ENCODE assay signal across 2 cellular contexts in genomic region chr6:49606696-49607390, GRCh38.
TF ChIP-seq lines count a peak whose summit lies in the region.

No MANE protein-coding gene starts in this region.

TF ChIP-seq in HEK293T, 16 proteins besides CTCF, POLR2A, EP300 and RAD21 (continued from another document):
- TF ChIP-seq ARNT (IDR thresholded peaks at IDR 0.05) (no peak), CTBP1 (IDR thresholded peaks at IDR 0.05; ENCODE audit: borderline replicate concordance) (no peak), TARDBP (IDR thresholded peaks at IDR 0.05) (no peak), LEF1 (IDR thresholded peaks at IDR 0.05; ENCODE audit: borderline replicate concordance) (no peak), L3MBTL2 (conservative IDR thresholded peaks at IDR 0.05) (no peak)

TF ChIP-seq in HepG2, 621 proteins besides CTCF, POLR2A, EP300 and RAD21 (continued from another document and continues in another):
- TF ChIP-seq MAFF (IDR thresholded peaks at IDR 0.05; ENCODE audit: low read depth, low read length) (peak; percentile 59; the same call in 1 of the 2 replicates), SIX1 (CRISPR knock-in tag; IDR thresholded peaks at IDR 0.05; ENCODE audit: borderline replicate concordance) (peak; percentile 15; the same call in 1 of the 2 replicates), TCF7 (IDR thresholded peaks at IDR 0.05; ENCODE audit: low read depth) (no peak), FOXA3 (CRISPR knock-in tag; IDR thresholded peaks at IDR 0.05) (peak; percentile 33; the same call in 1 of the 2 replicates), ZNF331 (CRISPR knock-in tag; IDR thresholded peaks at IDR 0.05) (peak; percentile 52; the same call in 1 of the 2 replicates), GATAD2A (CRISPR knock-in tag; IDR thresholded peaks at IDR 0.05) (peak; percentile 61), LCORL (IDR thresholded peaks at IDR 0.05) (no peak), LCORL (CRISPR knock-in tag; IDR thresholded peaks at IDR 0.05) (peak; percentile 40; the same call in 1 of the 2 replicates), STAG1 (CRISPR knock-in tag; IDR thresholded peaks at IDR 0.05) (peak; percentile 90), KMT2B (CRISPR knock-in tag; IDR thresholded peaks at IDR 0.05) (no peak), ZNF446 (CRISPR knock-in tag; IDR thresholded peaks at IDR 0.05) (no peak), GTF3A (CRISPR knock-in tag; conservative IDR thresholded peaks at IDR 0.05) (no peak), FOSL2 (CRISPR knock-in tag; IDR thresholded peaks at IDR 0.05) (peak; percentile 38; the same call in 1 of the 2 replicates), FOXP4 (CRISPR knock-in tag; IDR thresholded peaks at IDR 0.05) (peak; percentile 39; the same call in 1 of the 2 replicates), CREB1 (IDR thresholded peaks at IDR 0.05) (no peak), CREB1 (CRISPR knock-in tag; IDR thresholded peaks at IDR 0.05) (0 out of 2 replicates have a peak, but pooled peaks have one; percentile 43), ZNF335 (CRISPR knock-in tag; IDR thresholded peaks at IDR 0.05) (peak; percentile 35; the same call in 1 of the 2 replicates), ZKSCAN8 (CRISPR knock-in tag; IDR thresholded peaks at IDR 0.05; ENCODE audit: borderline replicate concordance) (0 out of 2 replicates have a peak, but pooled peaks have one; percentile 43), YEATS2 (CRISPR knock-in tag; IDR thresholded peaks at IDR 0.05; ENCODE audit: borderline replicate concordance) (peak; percentile 21; the same call in 1 of the 2 replicates), TFE3 (CRISPR knock-in tag; IDR thresholded peaks at IDR 0.05) (no peak), NFIC (IDR thresholded peaks at IDR 0.05; ENCODE audit: low read length) (peak; percentile 81), GFI1 (CRISPR knock-in tag; IDR thresholded peaks at IDR 0.05; ENCODE audit: borderline replicate concordance) (peak; percentile 85), ZMYM4 (CRISPR knock-in tag; IDR thresholded peaks at IDR 0.05) (peak; percentile 42; the same call in 1 of the 2 replicates), ARID3A (IDR thresholded peaks at IDR 0.05; ENCODE audit: low read depth, low read length) (peak; percentile 23; the same call in 1 of the 2 replicates), NR2F6 (IDR thresholded peaks at IDR 0.05) (no peak), NR2F6 (CRISPR knock-in tag; IDR thresholded peaks at IDR 0.05) (peak; percentile 23; the same call in 1 of the 2 replicates), SMC3 (IDR thresholded peaks at IDR 0.05; ENCODE audit: low read length) (peak; percentile 92), FOXK1 (CRISPR knock-in tag; IDR thresholded peaks at IDR 0.05; ENCODE audit: borderline replicate concordance, low read depth) (peak; percentile 35; the same call in 1 of the 2 replicates), MED1 (CRISPR knock-in tag; IDR thresholded peaks at IDR 0.05) (peak; percentile 34; the same call in 1 of the 2 replicates), KAT8 (CRISPR knock-in tag; IDR thresholded peaks at IDR 0.05) (peak; percentile 60; the same call in 1 of the 2 replicates), SRSF4 (IDR thresholded peaks at IDR 0.05; ENCODE audit: low read depth, low read length, poor library complexity, severe bottlenecking) (no peak), MIXL1 (CRISPR knock-in tag; IDR thresholded peaks at IDR 0.05) (peak; percentile 67; the same call in 1 of the 2 replicates)
- TF ChIP-seq, protein P1, sequence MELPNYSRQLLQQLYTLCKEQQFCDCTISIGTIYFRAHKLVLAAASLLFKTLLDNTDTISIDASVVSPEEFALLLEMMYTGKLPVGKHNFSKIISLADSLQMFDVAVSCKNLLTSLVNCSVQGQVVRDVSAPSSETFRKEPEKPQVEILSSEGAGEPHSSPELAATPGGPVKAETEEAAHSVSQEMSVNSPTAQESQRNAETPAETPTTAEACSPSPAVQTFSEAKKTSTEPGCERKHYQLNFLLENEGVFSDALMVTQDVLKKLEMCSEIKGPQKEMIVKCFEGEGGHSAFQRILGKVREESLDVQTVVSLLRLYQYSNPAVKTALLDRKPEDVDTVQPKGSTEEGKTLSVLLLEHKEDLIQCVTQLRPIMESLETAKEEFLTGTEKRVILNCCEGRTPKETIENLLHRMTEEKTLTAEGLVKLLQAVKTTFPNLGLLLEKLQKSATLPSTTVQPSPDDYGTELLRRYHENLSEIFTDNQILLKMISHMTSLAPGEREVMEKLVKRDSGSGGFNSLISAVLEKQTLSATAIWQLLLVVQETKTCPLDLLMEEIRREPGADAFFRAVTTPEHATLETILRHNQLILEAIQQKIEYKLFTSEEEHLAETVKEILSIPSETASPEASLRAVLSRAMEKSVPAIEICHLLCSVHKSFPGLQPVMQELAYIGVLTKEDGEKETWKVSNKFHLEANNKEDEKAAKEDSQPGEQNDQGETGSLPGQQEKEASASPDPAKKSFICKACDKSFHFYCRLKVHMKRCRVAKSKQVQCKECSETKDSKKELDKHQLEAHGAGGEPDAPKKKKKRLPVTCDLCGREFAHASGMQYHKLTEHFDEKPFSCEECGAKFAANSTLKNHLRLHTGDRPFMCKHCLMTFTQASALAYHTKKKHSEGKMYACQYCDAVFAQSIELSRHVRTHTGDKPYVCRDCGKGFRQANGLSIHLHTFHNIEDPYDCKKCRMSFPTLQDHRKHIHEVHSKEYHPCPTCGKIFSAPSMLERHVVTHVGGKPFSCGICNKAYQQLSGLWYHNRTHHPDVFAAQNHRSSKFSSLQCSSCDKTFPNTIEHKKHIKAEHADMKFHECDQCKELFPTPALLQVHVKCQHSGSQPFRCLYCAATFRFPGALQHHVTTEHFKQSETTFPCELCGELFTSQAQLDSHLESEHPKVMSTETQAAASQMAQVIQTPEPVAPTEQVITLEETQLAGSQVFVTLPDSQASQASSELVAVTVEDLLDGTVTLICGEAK (IDR thresholded peaks at IDR 0.05) = no peak
- TF ChIP-seq, protein P1 (CRISPR knock-in tag; IDR thresholded peaks at IDR 0.05) = no peak
- TF ChIP-seq, protein P2, sequence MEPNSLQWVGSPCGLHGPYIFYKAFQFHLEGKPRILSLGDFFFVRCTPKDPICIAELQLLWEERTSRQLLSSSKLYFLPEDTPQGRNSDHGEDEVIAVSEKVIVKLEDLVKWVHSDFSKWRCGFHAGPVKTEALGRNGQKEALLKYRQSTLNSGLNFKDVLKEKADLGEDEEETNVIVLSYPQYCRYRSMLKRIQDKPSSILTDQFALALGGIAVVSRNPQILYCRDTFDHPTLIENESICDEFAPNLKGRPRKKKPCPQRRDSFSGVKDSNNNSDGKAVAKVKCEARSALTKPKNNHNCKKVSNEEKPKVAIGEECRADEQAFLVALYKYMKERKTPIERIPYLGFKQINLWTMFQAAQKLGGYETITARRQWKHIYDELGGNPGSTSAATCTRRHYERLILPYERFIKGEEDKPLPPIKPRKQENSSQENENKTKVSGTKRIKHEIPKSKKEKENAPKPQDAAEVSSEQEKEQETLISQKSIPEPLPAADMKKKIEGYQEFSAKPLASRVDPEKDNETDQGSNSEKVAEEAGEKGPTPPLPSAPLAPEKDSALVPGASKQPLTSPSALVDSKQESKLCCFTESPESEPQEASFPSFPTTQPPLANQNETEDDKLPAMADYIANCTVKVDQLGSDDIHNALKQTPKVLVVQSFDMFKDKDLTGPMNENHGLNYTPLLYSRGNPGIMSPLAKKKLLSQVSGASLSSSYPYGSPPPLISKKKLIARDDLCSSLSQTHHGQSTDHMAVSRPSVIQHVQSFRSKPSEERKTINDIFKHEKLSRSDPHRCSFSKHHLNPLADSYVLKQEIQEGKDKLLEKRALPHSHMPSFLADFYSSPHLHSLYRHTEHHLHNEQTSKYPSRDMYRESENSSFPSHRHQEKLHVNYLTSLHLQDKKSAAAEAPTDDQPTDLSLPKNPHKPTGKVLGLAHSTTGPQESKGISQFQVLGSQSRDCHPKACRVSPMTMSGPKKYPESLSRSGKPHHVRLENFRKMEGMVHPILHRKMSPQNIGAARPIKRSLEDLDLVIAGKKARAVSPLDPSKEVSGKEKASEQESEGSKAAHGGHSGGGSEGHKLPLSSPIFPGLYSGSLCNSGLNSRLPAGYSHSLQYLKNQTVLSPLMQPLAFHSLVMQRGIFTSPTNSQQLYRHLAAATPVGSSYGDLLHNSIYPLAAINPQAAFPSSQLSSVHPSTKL (CRISPR knock-in tag; IDR thresholded peaks at IDR 0.05) = peak; percentile 63
- TF ChIP-seq, protein P3, sequence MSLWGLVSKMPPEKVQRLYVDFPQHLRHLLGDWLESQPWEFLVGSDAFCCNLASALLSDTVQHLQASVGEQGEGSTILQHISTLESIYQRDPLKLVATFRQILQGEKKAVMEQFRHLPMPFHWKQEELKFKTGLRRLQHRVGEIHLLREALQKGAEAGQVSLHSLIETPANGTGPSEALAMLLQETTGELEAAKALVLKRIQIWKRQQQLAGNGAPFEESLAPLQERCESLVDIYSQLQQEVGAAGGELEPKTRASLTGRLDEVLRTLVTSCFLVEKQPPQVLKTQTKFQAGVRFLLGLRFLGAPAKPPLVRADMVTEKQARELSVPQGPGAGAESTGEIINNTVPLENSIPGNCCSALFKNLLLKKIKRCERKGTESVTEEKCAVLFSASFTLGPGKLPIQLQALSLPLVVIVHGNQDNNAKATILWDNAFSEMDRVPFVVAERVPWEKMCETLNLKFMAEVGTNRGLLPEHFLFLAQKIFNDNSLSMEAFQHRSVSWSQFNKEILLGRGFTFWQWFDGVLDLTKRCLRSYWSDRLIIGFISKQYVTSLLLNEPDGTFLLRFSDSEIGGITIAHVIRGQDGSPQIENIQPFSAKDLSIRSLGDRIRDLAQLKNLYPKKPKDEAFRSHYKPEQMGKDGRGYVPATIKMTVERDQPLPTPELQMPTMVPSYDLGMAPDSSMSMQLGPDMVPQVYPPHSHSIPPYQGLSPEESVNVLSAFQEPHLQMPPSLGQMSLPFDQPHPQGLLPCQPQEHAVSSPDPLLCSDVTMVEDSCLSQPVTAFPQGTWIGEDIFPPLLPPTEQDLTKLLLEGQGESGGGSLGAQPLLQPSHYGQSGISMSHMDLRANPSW (CRISPR knock-in tag; IDR thresholded peaks at IDR 0.05; ENCODE audit: borderline replicate concordance) = 0 out of 2 replicates have a peak, but pooled peaks have one; percentile 21
